In the genomic region with DNA sequence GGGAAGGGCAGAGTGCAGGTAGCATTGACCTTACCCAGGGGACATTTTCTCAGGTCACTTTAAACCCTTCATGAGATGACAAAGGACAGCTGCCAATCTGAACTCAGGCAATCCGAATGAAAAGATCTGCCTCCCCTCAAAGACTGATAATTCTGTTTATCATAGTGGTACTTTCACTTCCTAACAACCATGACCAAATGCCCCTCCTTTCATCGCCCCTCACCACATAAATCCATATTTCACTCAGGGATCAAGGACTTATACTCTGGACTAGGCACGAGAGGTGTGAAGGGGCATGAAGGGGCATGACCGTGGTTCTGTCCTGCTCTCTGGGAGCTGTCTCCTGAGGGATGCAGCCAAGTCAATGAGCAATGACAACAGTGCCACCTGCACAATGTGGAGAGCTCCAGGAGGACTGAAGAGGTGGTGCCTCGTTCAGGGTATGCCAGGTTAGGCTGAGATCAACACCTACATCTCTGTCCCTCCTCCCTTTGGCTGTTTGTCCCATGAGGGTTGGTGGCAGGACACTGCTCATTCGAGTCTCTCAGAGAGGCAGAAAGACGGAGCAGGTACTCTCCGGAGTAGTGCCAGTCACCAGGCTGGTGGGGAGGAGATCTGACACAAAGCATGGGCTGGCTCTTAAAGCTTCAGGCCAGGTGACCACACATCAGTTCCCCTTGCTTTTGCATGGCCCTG, we compare ENCODE assay signal across 12 cellular contexts. TPM values are rescaled to one million over a fixed set of nuclear protein-coding genes. Genes with fewer than 3 reads are reported as not detected.
DNase-seq lines count a peak whose midpoint lies in the region; ATAC-seq and TF ChIP-seq lines count a peak whose summit lies in the region.
"Had no signal": no experiment of that assay in that cellular context is flagged by ENCODE, and none has a peak within 500 bp of the region (broad histone marks: within the 10 kb centered on the region; RNA-seq: fewer than 3 reads in every experiment).

No MANE protein-coding gene starts in this region.

- H3K4me3 ChIP-seq in smooth muscle cell = no peak overlapping the region
- no peak overlapping the region for H3K4me3 ChIP-seq in lower lobe of right lung

- 96% methylated on average over 8 of the region's 8 CpGs for WGBS in smooth muscle cell (ENCODE audit: low lambda C conversion rate)

- H3K9ac ChIP-seq in smooth muscle cell (ENCODE audit: low read depth) = no peak overlapping the region

- no peaks in the 10 kb centered on the region for H4K20me1 ChIP-seq in smooth muscle cell (ENCODE audit: low read depth)

- H3K36me3 ChIP-seq in smooth muscle cell (ENCODE audit: low read depth) = no peaks in the 10 kb centered on the region
- H3K36me3 ChIP-seq in lower lobe of right lung = no peaks in the 10 kb centered on the region

- ATAC-seq in GM19035 (IDR thresholded peaks at IDR 0.05; ENCODE audit: unreplicated experiment) (peak; percentile 27), HG02870 (IDR thresholded peaks at IDR 0.05; ENCODE audit: unreplicated experiment) (peak; percentile 36), HG03571 (IDR thresholded peaks at IDR 0.05; ENCODE audit: unreplicated experiment) (peak; percentile 29), lower lobe of right lung (no peak)

- in situ Hi-C loops in G401 (cut with HindIII; ENCODE audit: low sequenced_read_pairs) = no loop called here

- TF ChIP-seq CTCF in smooth muscle cell (IDR thresholded peaks at IDR 0.05; ENCODE audit: borderline replicate concordance, insufficient read depth, poor library complexity, severe bottlenecking) (no peak), lower lobe of right lung (IDR thresholded peaks at IDR 0.05) (no peak)

- H3K27me3 ChIP-seq in smooth muscle cell (ENCODE audit: low read depth) (no peaks in the 10 kb centered on the region), lower lobe of right lung (ENCODE audit: low read depth) (no peaks in the 10 kb centered on the region)

- intact Hi-C loops in lower lobe of right lung (cut with DNase I) = no loop called here

- no peak overlapping the region for H3K27ac ChIP-seq in smooth muscle cell (ENCODE audit: low read depth)
- H3K27ac ChIP-seq in lower lobe of right lung = no peak overlapping the region

- H3K4me1 ChIP-seq in smooth muscle cell (ENCODE audit: low read depth) (peaks cover 6% of the 10 kb centered on the region), lower lobe of right lung (no peaks in the 10 kb centered on the region)

- no peak overlapping the region for H2AFZ ChIP-seq in smooth muscle cell (ENCODE audit: low read depth)

- DNase-seq in G401 (ENCODE audit: low spot score) (peak; percentile 71), smooth muscle cell (lab: John Stamatoyannopoulos, UW; ENCODE audit: unreplicated experiment) (no peak), lower lobe of right lung (no peak), NCI-H146 treated with DMSO at 0.1 percent for 48 hours (lab: John Stamatoyannopoulos, UW; ENCODE audit: unreplicated experiment) (no peak), AML-193 (lab: John Stamatoyannopoulos, UW) (no peak)
- DNase-seq: central memory CD4-positive, alpha-beta T cell; DND-41; right cardiac atrium had no signal

- H3K79me2 ChIP-seq in smooth muscle cell (ENCODE audit: low read depth) = no peaks in the 10 kb centered on the region

- no peak overlapping the region for H3K4me2 ChIP-seq in smooth muscle cell

- H3F3A ChIP-seq in smooth muscle cell (ENCODE audit: low read depth) = peaks cover 4% of the 10 kb centered on the region

- H3K9me3 ChIP-seq in smooth muscle cell (replicated peaks; ENCODE audit: low read depth) (no peaks in the 10 kb centered on the region), lower lobe of right lung (no peaks in the 10 kb centered on the region)

RNA-seq across cellular contexts. Expression of a gene that starts 12.5 kb away (rescaled TPM):
- not detected in 2 replicates for total RNA-seq in G401 (2014; rRNA removed; shearing (Covaris generic))
- total RNA-seq in smooth muscle cell (0.22 and 0.31 TPM in 2 replicates), lower lobe of right lung (3.8 TPM)
- 0.65 and 3.1 TPM in 2 replicates for polyA plus RNA-seq in smooth muscle cell
- total RNA-seq: M059J had no signal

Comparison
In these comparisons a context has a peak if more than half of its experiments do, and no peak if none do; other contexts are left out.
1. ATAC-seq: peak in GM19035 (single experiment), HG02870 (single experiment) and HG03571 (single experiment); none in lower lobe of right lung (0 of 2).